In the genomic region with DNA sequence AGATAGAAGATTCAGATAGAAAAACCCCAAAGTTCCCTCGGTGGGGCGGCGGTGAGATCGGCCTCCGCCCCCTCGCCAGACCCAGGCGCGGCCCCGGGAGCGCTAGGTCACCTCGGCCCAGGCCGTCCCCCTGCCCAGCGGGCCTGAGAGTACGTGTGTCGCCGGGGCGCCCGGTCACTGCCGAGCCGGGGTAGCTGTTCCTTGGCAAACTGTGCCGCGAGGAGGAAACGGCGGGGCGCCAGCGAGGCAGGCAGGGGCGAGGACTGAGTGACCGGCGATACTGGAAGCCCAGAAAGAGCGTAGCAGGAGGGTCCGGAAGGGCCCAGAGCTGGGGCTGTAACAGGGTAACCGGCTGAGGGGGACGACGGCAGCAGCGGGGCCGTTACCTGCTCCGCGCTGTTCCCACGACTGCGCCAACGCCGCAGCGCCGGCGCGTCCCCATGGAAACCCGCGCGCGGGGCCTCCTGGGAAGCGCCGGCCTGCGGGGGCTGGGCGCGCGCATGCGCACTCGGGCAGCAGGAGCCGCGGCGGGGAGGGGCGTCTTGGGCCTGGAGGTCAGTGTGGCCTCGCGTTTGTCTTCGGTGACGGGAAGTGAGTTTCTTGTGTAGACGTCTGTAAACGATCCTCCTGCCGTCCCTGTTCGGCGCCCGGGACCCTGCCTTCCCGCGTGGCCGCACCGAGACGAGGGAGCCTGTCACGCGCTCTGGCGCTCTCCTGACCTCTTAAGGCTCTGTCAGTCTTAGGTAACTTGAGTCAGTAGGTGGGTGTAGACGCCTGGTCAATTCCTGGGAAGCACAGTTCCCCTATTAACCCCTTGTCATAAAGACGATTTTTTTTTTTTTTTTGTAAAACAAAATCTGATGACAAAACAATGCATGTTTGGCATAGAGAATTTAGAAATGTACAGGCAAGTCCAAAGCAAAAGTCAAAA, we compare ENCODE assay signal across 8 cellular contexts. TPM values are rescaled to one million over a fixed set of nuclear protein-coding genes. Genes with fewer than 3 reads are reported as not detected.
DNase-seq lines count a peak whose midpoint lies in the region; ATAC-seq, FAIRE-seq and TF ChIP-seq lines count a peak whose summit lies in the region.

A gene (minus strand): TSS at position 440 of the 931 bp plus-strand sequence. CDS start 17,285 bp downstream, outside the sequence.

- peaks cover 31% of the 10 kb centered on the region for H3K4me1 ChIP-seq in psoas muscle

- DNase-seq in GM13976 (ENCODE audit: low spot score) (peak; percentile 99), NCI-H1417 treated with DMSO at 0.1 percent for 48 hours (lab: John Stamatoyannopoulos, UW) (peak; percentile 54), T follicular helper cell (ENCODE audit: low read depth) (peak; percentile 80), amniotic epithelial cell (ENCODE audit: low read depth) (peak; percentile 75), left ventricle myocardium superior (peak; percentile 97), psoas muscle (peak; percentile 91 to 96), urothelium cell line (ENCODE audit: low spot score) (peak; percentile 85)

- ATAC-seq in HG02840 (IDR thresholded peaks at IDR 0.05; ENCODE audit: low FRiP score, unreplicated experiment) (peak; percentile 97), left ventricle myocardium superior (peak; percentile 94), psoas muscle (peak; percentile 92 to 96 (median 93))

- no peaks in the 10 kb centered on the region for H3K27me3 ChIP-seq in psoas muscle (ENCODE audit: insufficient read depth in 3 of 3, low read length in 2 of 3)

- FAIRE-seq in urothelium cell line (lab: Jason Lieb, UNC) = no peak

- no peaks in the 10 kb centered on the region for H3K9me3 ChIP-seq in psoas muscle

- H3K4me3 ChIP-seq in psoas muscle = peak within 1 kb of the TSS; percentile 77

- intact Hi-C loops in left ventricle myocardium superior (cut with micrococcal nuclease) (no loop called here), psoas muscle (cut with DNase I) (loop anchor here in 1 of 2 donors (10.0 kb wide), 2 partner anchors 61 to 131 kb away; a partner anchor contains a TSS)

- TF ChIP-seq CTCF in GM13976 (IDR thresholded peaks at IDR 0.05; ENCODE audit: borderline replicate concordance, control extremely low read depth, extremely low read depth, insufficient read depth, missing control alignments) (peak; percentile 4), psoas muscle (IDR thresholded peaks at IDR 0.05) (no peak)

- H3K27ac ChIP-seq in psoas muscle = peak within 1 kb of the TSS; percentile 95

- H3K36me3 ChIP-seq in psoas muscle (ENCODE audit: insufficient read depth in 1 of 2, low read depth in 1 of 2) = peaks cover 0 to 3% of the 10 kb centered on the region in 2 donors

- in situ Hi-C loops in GM13976 (cut with MboI; ENCODE audit: low sequenced_read_pairs, unreplicated experiment) = no loop called here

- WGBS in psoas muscle, 3 donors = 1% methylated on average over 68 to 82 of the region's 82 CpGs

RNA-seq across cellular contexts. Expression of the gene that starts here (rescaled TPM):
- 0.40 TPM for total RNA-seq in left ventricle myocardium superior
- total RNA-seq in psoas muscle = 1 to 10 TPM; 2.3 to 5.3 (median 3.4) TPM
- 1 to 10 TPM; 1.2 to 5.3 (median 3.3) TPM for polyA plus RNA-seq in psoas muscle

Comparison
In these comparisons a context has a peak if more than half of its experiments do, and no peak if none do; other contexts are left out.
1. Peak in every context shown above with its lines: DNase-seq, ATAC-seq, H3K4me3 ChIP-seq and H3K27ac ChIP-seq.
2. Peak in DNase-seq and ATAC-seq in left ventricle myocardium superior; RNA of the gene not detected or under 1 TPM.